In genomic region chr11:112024778-112025678, GRCh38 we compare ENCODE assay signal across 1 cellular context.
TF ChIP-seq lines count a peak whose summit lies in the region.

Gene DLAT (plus strand): TSS chr11:112025408. CDS start chr11:112025473, 65 bp downstream.

TF ChIP-seq in GM23338, 12 proteins besides CTCF, POLR2A, EP300 and RAD21 (continued from another document):
- TF ChIP-seq ZNF462 (CRISPR knock-in tag; IDR thresholded peaks at IDR 0.05) = no peak
TF ChIP-seq in GM23338: peak in this region for 3.
